ENCODE assay signal across 8 cellular contexts in the genomic region with DNA sequence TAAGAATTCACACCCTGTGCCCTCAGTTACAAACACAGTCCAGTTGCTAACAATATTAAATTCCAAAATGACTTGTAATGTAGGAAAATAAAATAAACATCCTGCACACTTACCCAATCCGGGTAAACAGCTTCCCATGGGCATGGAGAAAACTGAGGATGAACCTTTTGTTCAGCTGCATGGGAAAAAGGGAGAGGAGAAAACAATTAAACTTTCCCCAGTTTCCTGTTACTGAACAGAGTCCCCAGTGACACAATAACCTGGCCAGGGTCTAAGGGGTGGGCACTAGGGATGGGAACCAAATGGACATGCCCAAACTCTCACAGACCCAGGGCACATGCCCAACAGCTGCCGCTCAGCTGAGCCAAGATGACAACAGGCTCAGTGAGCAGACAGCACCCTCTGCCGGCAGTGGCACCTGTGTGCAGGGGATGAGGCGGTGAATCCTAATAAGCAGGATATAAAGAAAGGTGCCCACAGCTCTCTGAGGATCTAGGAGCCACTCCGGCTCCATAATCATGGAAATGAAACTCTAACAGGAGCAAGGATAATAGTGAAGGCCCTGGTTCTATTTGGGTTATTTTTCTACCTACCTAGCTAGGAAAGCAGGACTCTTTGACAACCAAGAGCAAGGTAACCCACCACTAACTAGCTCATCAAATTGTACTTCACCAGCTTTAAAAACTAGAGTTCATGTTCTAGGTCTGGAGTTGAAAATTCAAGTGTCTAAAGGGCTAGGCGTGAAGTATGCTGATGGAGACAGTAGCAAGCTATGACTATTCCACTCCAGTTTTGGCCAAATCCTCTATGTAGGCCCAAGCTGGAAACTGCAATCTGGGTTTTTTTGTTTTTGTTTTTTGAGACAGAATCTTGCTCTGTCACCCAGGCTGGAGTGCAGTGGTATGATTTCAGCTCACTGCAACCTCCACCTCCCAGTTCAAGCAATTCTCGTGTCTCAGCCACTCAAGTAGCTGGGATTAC. TPM values are rescaled to one million over a fixed set of nuclear protein-coding genes. Genes with fewer than 3 reads are reported as not detected.
DNase-seq lines count a peak whose midpoint lies in the region; ATAC-seq, FAIRE-seq and TF ChIP-seq lines count a peak whose summit lies in the region.

No MANE protein-coding gene starts in this region.

- peak overlapping the region in 1 of 6 donors; percentile 38 for H3K27ac Mint-ChIP-seq in naive B cell

- no peaks in the 10 kb centered on the region for H3K9me2 ChIP-seq in DOHH2 (replicated peaks; ENCODE audit: control insufficient read depth, low read length)

- H3K4me2 ChIP-seq in DOHH2 (ENCODE audit: low read length): no peak overlapping the region

- no peaks in the 10 kb centered on the region for H3K9me3 ChIP-seq in DOHH2 (ENCODE audit: control insufficient read depth, insufficient read depth, low read length)

- no peaks in the 10 kb centered on the region for H4K20me1 ChIP-seq in DOHH2 (ENCODE audit: control insufficient read depth, insufficient read depth, low read depth, low read length)

- ATAC-seq in esophagus mucosa (peak; percentile 93), naive B cell (ENCODE audit: low read depth in 2 of 2) (peak; percentile 82 to 98)

- H3F3A ChIP-seq in DOHH2 (ENCODE audit: control insufficient read depth, insufficient read depth): peaks cover 10% of the 10 kb centered on the region

- peak; percentile 99 for TF ChIP-seq CTCF in DOHH2 (IDR thresholded peaks at IDR 0.05; ENCODE audit: low read depth, low read length, poor library complexity, severe bottlenecking)

- peaks cover 12% of the 10 kb centered on the region for H3K4me1 ChIP-seq in DOHH2 (ENCODE audit: control insufficient read depth, low read length)

- H3K36me3 Mint-ChIP-seq in naive B cell: peaks cover 16 to 32% of the 10 kb centered on the region in 2 donors

- FAIRE-seq in HTR-8/SVneo (lab: Jason Lieb, UNC): peak; percentile 98

- H3K4me1 Mint-ChIP-seq in naive B cell: peaks cover 4% of the 10 kb centered on the region in 3 donors

- no peak overlapping the region for H3K4me3 ChIP-seq in DOHH2 (ENCODE audit: low read length)

- peak overlapping the region in 1 of 8 donors; percentile 56 for H3K4me3 Mint-ChIP-seq in naive B cell

- H3K27me3 Mint-ChIP-seq in naive B cell: no peaks in the 10 kb centered on the region

- no peak overlapping the region for H3K27ac ChIP-seq in DOHH2 (ENCODE audit: low read depth, low read length)

- H3K27me3 ChIP-seq in DOHH2 (ENCODE audit: control insufficient read depth, low read length): no peaks in the 10 kb centered on the region

- peaks cover 28% of the 10 kb centered on the region for H3K36me3 ChIP-seq in DOHH2 (ENCODE audit: control insufficient read depth, low read length)

- H3K9me3 Mint-ChIP-seq in naive B cell: no peaks in the 10 kb centered on the region

- DNase-seq in HTR-8/SVneo (ENCODE audit: insufficient read length, low spot score): peak; percentile 93
- DNase-seq in OCI-M2 (lab: John Stamatoyannopoulos, UW; ENCODE audit: unreplicated experiment): peak; percentile 10
- peak; percentile 86 for DNase-seq in activated T-cell treated with anti-CD3 and anti-CD28 coated beads, Interleukin-2, amount 50 U/mL, for 1 hour
- DNase-seq in naive B cell: peak; percentile 71
- DNase-seq in stimulated activated CD8-positive, alpha-beta memory T cell treated with anti-CD3 and anti-CD28 coated beads, Interleukin-7, amount 100 ng/mL, for 1 hour (ENCODE audit: low read depth in 2 of 2): peak; percentile 70 to 73
- DNase-seq in cortex of kidney (lab: John Stamatoyannopoulos, UW): no peak

- no peaks in the 10 kb centered on the region for H3K79me2 ChIP-seq in DOHH2 (ENCODE audit: control insufficient read depth, low read length)

RNA-seq across cellular contexts. Expression of a gene that starts 58.8 kb away (rescaled TPM):
- 19.5 TPM for total RNA-seq in esophagus mucosa
- polyA plus RNA-seq in naive B cell (ENCODE audit: low read depth in 6 of 6): 1 to 10 TPM in 5 of 6 donors, under 1 TPM in 1; 0.23 to 5.3 (median 2.6) TPM

RNA-seq across cellular contexts. Expression of a gene that starts 58.9 kb away (rescaled TPM):
- 7.5 TPM for total RNA-seq in esophagus mucosa
- 10 to 100 TPM in 1 of 6 donors, 1 to 10 TPM in 5; 3.0 to 23.5 (median 8.5) TPM for polyA plus RNA-seq in naive B cell (ENCODE audit: low read depth in 6 of 6)
